In genomic region chr6:136077834-136078576, GRCh38 we compare ENCODE assay signal across 13 cellular contexts.
DNase-seq lines count a peak whose midpoint lies in the region; ATAC-seq, FAIRE-seq and TF ChIP-seq lines count a peak whose summit lies in the region.
"Had no signal": no experiment of that assay in that cellular context is flagged by ENCODE, and none has a peak within 500 bp of the region (broad histone marks: within the 10 kb centered on the region; RNA-seq: fewer than 3 reads in every experiment).

No MANE protein-coding gene starts in this region.

- FAIRE-seq in HTR-8/SVneo (lab: Jason Lieb, UNC), result peak; percentile 44
- FAIRE-seq: GM12878 had no signal

- H3K9me3 ChIP-seq in body of pancreas (no peaks in the 10 kb centered on the region), right atrium auricular region (no peaks in the 10 kb centered on the region)
- H3K9me3 ChIP-seq: spleen, upper lobe of right lung had no signal

- H3K27ac Mint-ChIP-seq in WTC11, result no peak overlapping the region

- peaks cover 6% of the 10 kb centered on the region for H3K9me3 Mint-ChIP-seq in WTC11

- CTCF ChIA-PET in WTC11 (lab: Charles Lee), result no interaction called here

- no peaks in the 10 kb centered on the region for H3K36me3 Mint-ChIP-seq in WTC11

- H3K36me3 ChIP-seq in body of pancreas (replicated peaks in 1 of 2; ENCODE audit: insufficient read depth in 1 of 2, low read depth in 2 of 2) (no peaks in the 10 kb centered on the region), right atrium auricular region (no peaks in the 10 kb centered on the region)
- H3K36me3 ChIP-seq: spleen, upper lobe of right lung had no signal

- H3K4me3 Mint-ChIP-seq in WTC11, result no peak overlapping the region

- no peak for TF ChIP-seq CTCF in AG09319 (IDR thresholded peaks at IDR 0.05; ENCODE audit: low read depth, low read length)
- TF ChIP-seq CTCF in body of pancreas (IDR thresholded peaks at IDR 0.05), result no peak
- TF ChIP-seq CTCF in right atrium auricular region (IDR thresholded peaks at IDR 0.05), result no peak
- no peak for TF ChIP-seq CTCF in WTC11 (IDR thresholded peaks at IDR 0.05)

- H3K27ac ChIP-seq in body of pancreas (peak overlapping the region in 1 of 4 donors; percentile 19), right atrium auricular region (peak overlapping the region; percentile 6 to 58)
- H3K27ac ChIP-seq: spleen, upper lobe of right lung had no signal

- ATAC-seq in body of pancreas (peak; percentile 6), esophagus mucosa (no peak), GM18867 (IDR thresholded peaks at IDR 0.05; ENCODE audit: unreplicated experiment) (no peak), WTC11 (no peak)
- ATAC-seq: GM12878, upper lobe of right lung had no signal

- intact Hi-C loops in body of pancreas (cut with DNase I), result no loop called here

- H3K4me3 ChIP-seq in body of pancreas (no peak overlapping the region), right atrium auricular region (no peak overlapping the region)
- H3K4me3 ChIP-seq: GM12878, spleen, upper lobe of right lung had no signal

- H3K4me1 ChIP-seq in body of pancreas (peaks cover 12% of the 10 kb centered on the region), right atrium auricular region (peaks cover 0 to 28% of the 10 kb centered on the region in 2 donors)
- H3K4me1 ChIP-seq: spleen had no signal

- no peaks in the 10 kb centered on the region for H3K27me3 Mint-ChIP-seq in WTC11 (ENCODE audit: low read depth)

- POLR2A ChIA-PET in WTC11 (lab: Charles Lee), result no interaction called here

- DNase-seq in AG09319 (ENCODE audit: extremely low read depth, low read depth), result peak; percentile 40
- peak; percentile 21 for DNase-seq in HTR-8/SVneo (ENCODE audit: insufficient read length, low spot score)
- DNase-seq in body of pancreas, result no peak
- DNase-seq in right atrium auricular region (ENCODE audit: low spot score), result no peak
- no peak for DNase-seq in iPS-NIHi11 (ENCODE audit: low spot score)
- no peak for DNase-seq in WTC11 (ENCODE audit: low spot score)
- DNase-seq: activated CD4-positive, alpha-beta T cell treated with anti-CD3 and anti-CD28 coated beads, Interleukin-2, amount 50 U/mL, for 1 hour; NCI-H524 treated with DMSO at 0.1 percent for 48 hours; spleen; upper lobe of right lung had no signal

- no peak for TF ChIP-seq POLR2A in body of pancreas (IDR thresholded peaks at IDR 0.05)

- 64 to 77% methylated on average over 5 of the region's 5 CpGs for WGBS in body of pancreas, 2 donors

- H3K4me1 Mint-ChIP-seq in WTC11, result no peaks in the 10 kb centered on the region

- no peaks in the 10 kb centered on the region for H3K27me3 ChIP-seq in body of pancreas
- H3K27me3 ChIP-seq in right atrium auricular region, result no peaks in the 10 kb centered on the region
- H3K27me3 ChIP-seq: spleen, upper lobe of right lung had no signal

TF ChIP-seq in WTC11, 78 proteins besides CTCF, POLR2A, EP300 and RAD21:
- TF ChIP-seq USF2 (CRISPR knock-in tag; IDR thresholded peaks at IDR 0.05), result no peak
- no peak for TF ChIP-seq ATF3 (CRISPR knock-in tag; conservative IDR thresholded peaks at IDR 0.05)
- TF ChIP-seq ZNF423 (CRISPR knock-in tag; IDR thresholded peaks at IDR 0.05), result no peak
- TF ChIP-seq HMGXB4 (CRISPR knock-in tag; IDR thresholded peaks at IDR 0.05), result no peak
- TF ChIP-seq ZNF121 (CRISPR knock-in tag; IDR thresholded peaks at IDR 0.05), result no peak
- no peak for TF ChIP-seq ZBTB43 (CRISPR knock-in tag; IDR thresholded peaks at IDR 0.05)
- no peak for TF ChIP-seq ZNF416 (CRISPR knock-in tag; IDR thresholded peaks at IDR 0.05)

Comparison
In these comparisons a context has a peak if more than half of its experiments do, and no peak if none do; other contexts are left out.
1. DNase-seq: peak in AG09319 (single experiment) and HTR-8/SVneo (single experiment); none in body of pancreas (0 of 4), right atrium auricular region (single experiment), iPS-NIHi11 (single experiment) and WTC11 (single experiment).